ENCODE assay signal across 1 cellular context in genomic region chr5:139524446-139524845, GRCh38.
TF ChIP-seq lines count a peak whose summit lies in the region.

No MANE protein-coding gene starts in this region.

TF ChIP-seq in H1, 55 proteins besides CTCF, POLR2A, EP300 and RAD21:
- 0 out of 2 replicates have a peak, but pooled peaks have one; percentile 11 for TF ChIP-seq RBBP5 (IDR thresholded peaks at IDR 0.05; ENCODE audit: borderline replicate concordance, low read depth, low read length)
- no peak for TF ChIP-seq POLR2AphosphoS5 (IDR thresholded peaks at IDR 0.05; ENCODE audit: low read depth, low read length)
